8 cellular contexts compared by ENCODE assay signal in genomic region chr2:9552491-9553178, GRCh38. TPM values are rescaled to one million over a fixed set of nuclear protein-coding genes. Genes with fewer than 3 reads are reported as not detected.
DNase-seq lines count a peak whose midpoint lies in the region; ATAC-seq, FAIRE-seq and TF ChIP-seq lines count a peak whose summit lies in the region.

No MANE protein-coding gene starts in this region.

- H3K9me3 Mint-ChIP-seq in endothelial cell (ENCODE audit: unreplicated experiment): no peaks in the 10 kb centered on the region
- H3K9me3 Mint-ChIP-seq in stimulated activated effector memory CD8-positive, alpha-beta T cell treated with anti-CD3 and anti-CD28 coated beads, Interleukin-12 subunit alpha, Interleukin-12 subunit beta, amount 100 ng/mL, for 72 hours: no peaks in the 10 kb centered on the region

- peaks cover 25% of the 10 kb centered on the region for H3K4me1 Mint-ChIP-seq in endothelial cell (ENCODE audit: unreplicated experiment)
- H3K4me1 Mint-ChIP-seq in stimulated activated effector memory CD8-positive, alpha-beta T cell treated with anti-CD3 and anti-CD28 coated beads, Interleukin-12 subunit alpha, Interleukin-12 subunit beta, amount 100 ng/mL, for 72 hours: peaks cover 68% of the 10 kb centered on the region

- no peaks in the 10 kb centered on the region for H3K9me3 ChIP-seq in SJCRH30 (replicated peaks)

- no peaks in the 10 kb centered on the region for H3K27me3 ChIP-seq in SJCRH30

- peaks cover 7% of the 10 kb centered on the region for H3K27me3 Mint-ChIP-seq in endothelial cell (ENCODE audit: unreplicated experiment)

- no peak overlapping the region for H3K27ac ChIP-seq in RWPE1
- no peak overlapping the region for H3K27ac ChIP-seq in SJCRH30

- TF ChIP-seq CTCF in RWPE1 (conservative IDR thresholded peaks at IDR 0.05; ENCODE audit: low read depth): no peak
- no peak for TF ChIP-seq CTCF in endothelial cell (IDR thresholded peaks at IDR 0.05; ENCODE audit: unreplicated experiment)

- POLR2A ChIA-PET in RWPE1 (lab: Yijun Ruan, JAX; ENCODE audit: low non-redundant PET): no interaction called here

- no peak overlapping the region for H3K4me3 Mint-ChIP-seq in endothelial cell (ENCODE audit: unreplicated experiment)
- H3K4me3 Mint-ChIP-seq in stimulated activated effector memory CD8-positive, alpha-beta T cell treated with anti-CD3 and anti-CD28 coated beads, Interleukin-12 subunit alpha, Interleukin-12 subunit beta, amount 100 ng/mL, for 72 hours: peak overlapping the region; percentile 91

- CTCF ChIA-PET in RWPE1 (lab: Yijun Ruan, JAX): no interaction called here

- peak overlapping the region; percentile 14 for H3K27ac Mint-ChIP-seq in endothelial cell (ENCODE audit: unreplicated experiment)
- H3K27ac Mint-ChIP-seq in stimulated activated effector memory CD8-positive, alpha-beta T cell treated with anti-CD3 and anti-CD28 coated beads, Interleukin-12 subunit alpha, Interleukin-12 subunit beta, amount 100 ng/mL, for 72 hours: peak overlapping the region; percentile 13

- ATAC-seq in stimulated activated effector memory CD8-positive, alpha-beta T cell treated with anti-CD3 and anti-CD28 coated beads, Interleukin-12 subunit alpha, Interleukin-12 subunit beta, amount 100 ng/mL, for 72 hours: peak; percentile 51
- ATAC-seq in GM18909 (IDR thresholded peaks at IDR 0.05; ENCODE audit: poor library complexity, unreplicated experiment): no peak

- H3K4me1 ChIP-seq in SJCRH30: peaks cover 8% of the 10 kb centered on the region

- no peak overlapping the region for H3K4me3 ChIP-seq in SJCRH30

- FAIRE-seq in H54 (lab: Jason Lieb, UNC) (peak; percentile 68), GM12891 (lab: Jason Lieb, UNC) (no peak)

- TF ChIP-seq POLR2A in H54 (IDR thresholded peaks at IDR 0.05; ENCODE audit: low read depth, low read length): no peak
- no peak for TF ChIP-seq POLR2A in GM12891 (IDR thresholded peaks at IDR 0.05; ENCODE audit: low read depth, low read length)

- H3K36me3 Mint-ChIP-seq in endothelial cell (ENCODE audit: low read depth, unreplicated experiment): peaks cover 4% of the 10 kb centered on the region
- H3K36me3 Mint-ChIP-seq in stimulated activated effector memory CD8-positive, alpha-beta T cell treated with anti-CD3 and anti-CD28 coated beads, Interleukin-12 subunit alpha, Interleukin-12 subunit beta, amount 100 ng/mL, for 72 hours: peaks cover 44% of the 10 kb centered on the region

- DNase-seq in H54 (ENCODE audit: insufficient read length, low spot score) (no peak), RWPE1 (ENCODE audit: low spot score) (peak; percentile 66), endothelial cell (ENCODE audit: low spot score) (no peak), GM12891 (ENCODE audit: insufficient read length, low spot score) (no peak), SJCRH30 (no peak), NCI-H1417 (lab: John Stamatoyannopoulos, UW) (no peak)
- no peak for DNase-seq in stimulated activated effector memory CD8-positive, alpha-beta T cell treated with anti-CD3 and anti-CD28 coated beads, Interleukin-12 subunit alpha, Interleukin-12 subunit beta, amount 100 ng/mL, for 72 hours (ENCODE audit: low spot score in 2 of 2)

- no peaks in the 10 kb centered on the region for H3K36me3 ChIP-seq in SJCRH30

TF ChIP-seq in GM12891, 5 proteins besides CTCF, POLR2A, EP300 and RAD21:
- TF ChIP-seq POU2F2 (IDR thresholded peaks at IDR 0.05; ENCODE audit: low read depth, low read length): no peak
- no peak for TF ChIP-seq PAX5 (IDR thresholded peaks at IDR 0.05; ENCODE audit: insufficient read depth, low read length, severe bottlenecking)
- TF ChIP-seq SPI1 (IDR thresholded peaks at IDR 0.05; ENCODE audit: low read depth, low read length): no peak
- no peak for TF ChIP-seq TAF1 (IDR thresholded peaks at IDR 0.05; ENCODE audit: low read depth, low read length)
- no peak for TF ChIP-seq POLR2AphosphoS5 (IDR thresholded peaks at IDR 0.05; ENCODE audit: low read depth, low read length)

RNA-seq across cellular contexts. Expression of gene ADAM17, which starts 3.0 kb away (rescaled TPM):
- total RNA-seq in endothelial cell (ENCODE audit: unreplicated experiment): 39.7 TPM
- polyA plus RNA-seq in GM12891 (2012; ENCODE audit: low read depth, missing spikeins): 6.0 TPM
- 26.2 and 27.4 TPM in 2 replicates for total RNA-seq in SJCRH30 (2014; rRNA removed; shearing (Covaris generic))
